In genomic region chr6:157644043-157644810, GRCh38 we compare ENCODE assay signal across 9 cellular contexts.
DNase-seq lines count a peak whose midpoint lies in the region; ATAC-seq and TF ChIP-seq lines count a peak whose summit lies in the region.
"Had no signal": no experiment of that assay in that cellular context is flagged by ENCODE, and none has a peak within 500 bp of the region (broad histone marks: within the 10 kb centered on the region; RNA-seq: fewer than 3 reads in every experiment).

No MANE protein-coding gene starts in this region.

- peaks cover 4% of the 10 kb centered on the region for H3K27me3 Mint-ChIP-seq in activated CD8-positive, alpha-beta T cell treated with anti-CD3 and anti-CD28 coated beads, Interleukin-2, amount 10 ng/mL, durations not matched to agents 7 days and 5 days (ENCODE audit: low read depth)

- peak; percentile 55 for TF ChIP-seq CTCF in AG04449 (IDR thresholded peaks at IDR 0.05; ENCODE audit: insufficient read depth, low read length, missing control alignments)

- no peak overlapping the region for H3K27ac Mint-ChIP-seq in activated CD8-positive, alpha-beta T cell treated with anti-CD3 and anti-CD28 coated beads, Interleukin-2, amount 10 ng/mL, durations not matched to agents 7 days and 5 days

- ATAC-seq in activated CD8-positive, alpha-beta T cell treated with anti-CD3 and anti-CD28 coated beads, Interleukin-2, amount 10 ng/mL, durations not matched to agents 7 days and 5 days = no peak
- no peak for ATAC-seq in GM18498 (IDR thresholded peaks at IDR 0.05; ENCODE audit: unreplicated experiment)
- no peak for ATAC-seq in GM21367 (IDR thresholded peaks at IDR 0.05; ENCODE audit: unreplicated experiment)
- ATAC-seq in GM18517 (IDR thresholded peaks at IDR 0.05; ENCODE audit: unreplicated experiment) = no peak

- DNase-seq in AG04449 (ENCODE audit: low read depth, low spot score) (no peak), hepatic stellate cell (ENCODE audit: low spot score) (peak; percentile 64), NCI-H524 treated with DMSO at 0.1 percent for 48 hours (lab: John Stamatoyannopoulos, UW) (no peak)
- peak; percentile 33 for DNase-seq in activated CD8-positive, alpha-beta T cell treated with anti-CD3 and anti-CD28 coated beads, Interleukin-2, amount 10 ng/mL, durations not matched to agents 7 days and 5 days
- DNase-seq: cortex of kidney had no signal

- no peaks in the 10 kb centered on the region for H3K9me3 Mint-ChIP-seq in activated CD8-positive, alpha-beta T cell treated with anti-CD3 and anti-CD28 coated beads, Interleukin-2, amount 10 ng/mL, durations not matched to agents 7 days and 5 days (ENCODE audit: insufficient read depth)

- TF ChIP-seq RAD21 in Ishikawa (IDR thresholded peaks at IDR 0.05; ENCODE audit: low read depth) = peak; percentile 58

- no peak overlapping the region for H3K4me3 Mint-ChIP-seq in activated CD8-positive, alpha-beta T cell treated with anti-CD3 and anti-CD28 coated beads, Interleukin-2, amount 10 ng/mL, durations not matched to agents 7 days and 5 days

- POLR2A ChIA-PET in AG04449 (lab: Yijun Ruan, JAX) = no interaction called here
- POLR2A ChIA-PET in activated CD8-positive, alpha-beta T cell treated with anti-CD3 and anti-CD28 coated beads, Interleukin-2, amount 10 ng/mL, durations not matched to agents 7 days and 5 days (lab: Charles Lee) = interaction anchor here (0.7 kb wide), 1 partner anchor 469 kb away, joined by 3 read pairs; no protein-coding TSS in a partner anchor

- no peak overlapping the region for H3K4me3 ChIP-seq in AG04449 (ENCODE audit: low read depth, low read length)

- no peak for TF ChIP-seq EP300 in Ishikawa (IDR thresholded peaks at IDR 0.05; ENCODE audit: borderline replicate concordance)

- peaks cover 26% of the 10 kb centered on the region for H3K36me3 Mint-ChIP-seq in activated CD8-positive, alpha-beta T cell treated with anti-CD3 and anti-CD28 coated beads, Interleukin-2, amount 10 ng/mL, durations not matched to agents 7 days and 5 days (ENCODE audit: low read depth)

- CTCF ChIA-PET in AG04449 (lab: Yijun Ruan, JAX) = interaction anchor here (0.7 to 2.9 kb wide), 4 partner anchors 22 to 113 kb away, joined by 3 to 16 read pairs (median 3); no protein-coding TSS in a partner anchor
- CTCF ChIA-PET in activated CD8-positive, alpha-beta T cell treated with anti-CD3 and anti-CD28 coated beads, Interleukin-2, amount 10 ng/mL, durations not matched to agents 7 days and 5 days (lab: Charles Lee) = no interaction called here

- peaks cover 38% of the 10 kb centered on the region for H3K4me1 Mint-ChIP-seq in activated CD8-positive, alpha-beta T cell treated with anti-CD3 and anti-CD28 coated beads, Interleukin-2, amount 10 ng/mL, durations not matched to agents 7 days and 5 days (ENCODE audit: low read depth)

TF ChIP-seq in Ishikawa, 13 proteins besides CTCF, POLR2A, EP300 and RAD21:
- TF ChIP-seq CEBPB (IDR thresholded peaks at IDR 0.05) = no peak
- TF ChIP-seq USF1 (IDR thresholded peaks at IDR 0.05) = no peak
- no peak for TF ChIP-seq TCF12 (IDR thresholded peaks at IDR 0.05; ENCODE audit: low read depth)
- no peak for TF ChIP-seq EGR1 (IDR thresholded peaks at IDR 0.05)
- no peak for TF ChIP-seq FOXM1 (IDR thresholded peaks at IDR 0.05; ENCODE audit: borderline replicate concordance, low read depth)
- TF ChIP-seq YY1 (IDR thresholded peaks at IDR 0.05; ENCODE audit: low read depth) = no peak
- no peak for TF ChIP-seq MAX (IDR thresholded peaks at IDR 0.05)

Comparison
In these comparisons a context has a peak if more than half of its experiments do, and no peak if none do; other contexts are left out.
1. DNase-seq: peak in activated CD8-positive, alpha-beta T cell treated with anti-CD3 and anti-CD28 coated beads, Interleukin-2, amount 10 ng/mL, durations not matched to agents 7 days and 5 days (single experiment) and hepatic stellate cell (single experiment); none in AG04449 (single experiment) and NCI-H524 treated with DMSO at 0.1 percent for 48 hours (single experiment).